ENCODE assay signal across 1 cellular context in the genomic region with DNA sequence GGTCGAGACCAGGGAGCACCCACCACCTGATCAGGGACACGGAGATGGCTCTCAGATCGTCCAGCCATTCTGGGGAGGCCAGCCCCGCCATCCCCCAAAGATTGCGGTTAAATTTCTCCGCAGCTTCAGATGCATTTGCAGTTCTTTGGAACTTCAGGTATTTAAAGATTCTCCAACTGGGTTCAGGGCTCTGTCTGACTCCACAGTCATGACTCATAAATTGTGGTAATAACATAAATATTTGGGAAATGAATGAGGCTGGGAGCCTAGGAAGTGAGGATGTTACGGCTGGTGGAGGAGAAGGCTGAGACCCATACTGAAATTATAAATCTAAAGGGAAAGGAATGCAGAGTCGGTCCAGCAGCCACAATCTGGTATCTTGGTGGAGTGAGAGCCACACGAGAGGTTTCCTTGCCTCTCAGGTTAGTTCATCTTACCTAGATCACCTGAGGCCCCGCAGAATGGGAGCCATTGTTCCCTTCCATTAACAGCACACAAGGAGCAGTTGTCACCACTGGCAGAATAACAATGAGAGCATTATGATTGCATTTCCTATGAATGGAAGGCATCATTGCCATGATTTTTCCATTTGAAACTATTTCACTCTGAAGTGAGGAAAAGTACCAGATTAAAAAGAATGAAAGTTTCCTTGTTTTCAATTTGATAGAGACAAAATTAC.
TF ChIP-seq lines count a peak whose summit lies in the region.

No MANE protein-coding gene starts in this region.

TF ChIP-seq in IMR-90, 13 proteins besides CTCF, POLR2A, EP300 and RAD21 (continued from another document):
- TF ChIP-seq RCOR1 (IDR thresholded peaks at IDR 0.05; ENCODE audit: insufficient replicate concordance, low read length) (peak; percentile 20), SMC3 (IDR thresholded peaks at IDR 0.05; ENCODE audit: low read depth, low read length) (no peak), FOS (IDR thresholded peaks at IDR 0.05; ENCODE audit: low read depth, low read length) (peak; percentile 89), CHD1 (IDR thresholded peaks at IDR 0.05; ENCODE audit: low read depth, low read length) (no peak)
